In genomic region chr4:115370490-115370889, GRCh38 we compare ENCODE assay signal across 1 cellular context.
TF ChIP-seq lines count a peak whose summit lies in the region.

No MANE protein-coding gene starts in this region.

TF ChIP-seq in neural cell, 6 proteins besides CTCF, POLR2A, EP300 and RAD21 (continued from another document):
- TF ChIP-seq REST (IDR thresholded peaks at IDR 0.05; ENCODE audit: borderline replicate concordance) = no peak
